Comparison of ENCODE assay signal across 22 cellular contexts in genomic region chr19:38942471-38943181, GRCh38. TPM values are rescaled to one million over a fixed set of nuclear protein-coding genes. Genes with fewer than 3 reads are reported as not detected.
"Had no signal": no experiment of that assay in that cellular context is flagged by ENCODE, and none has a peak within 500 bp of the region (broad histone marks: within the 10 kb centered on the region; RNA-seq: fewer than 3 reads in every experiment).

No MANE protein-coding gene starts in this region.

- H3K4me1 ChIP-seq: foreskin keratinocyte, left lung, psoas muscle, right atrium auricular region, testis, uterus had no signal

- H3K27me3 Mint-ChIP-seq: activated CD4-positive, alpha-beta T cell treated with anti-CD3 and anti-CD28 coated beads for 36 hours had no signal

- H3K4me3 Mint-ChIP-seq: activated CD4-positive, alpha-beta T cell treated with anti-CD3 and anti-CD28 coated beads for 36 hours; mesothelial cell of epicardium; T-cell; WTC11 had no signal

- H3K27me3 ChIP-seq: foreskin keratinocyte, left lung, ovary, right atrium auricular region, testis, uterus had no signal

- H3K4me1 Mint-ChIP-seq: WTC11 had no signal

- DNase-seq: activated CD4-positive, alpha-beta T cell treated with anti-CD3 and anti-CD28 coated beads for 36 hours; activated CD4-positive, alpha-beta T cell treated with anti-CD3 and anti-CD28 coated beads, Interleukin-2, amount 50 U/mL, for 48 hours; activated naive CD4-positive, alpha-beta T cell treated with Interleukin-2 at 50 U/mL for 16 hours; activated T-cell treated with anti-CD3 and anti-CD28 coated beads, Interleukin-2, amount 50 U/mL, for 48 hours; amygdala; foreskin keratinocyte; left lung; mammary epithelial cell; naive thymus-derived CD8-positive, alpha-beta T cell; psoas muscle; stimulated activated naive CD4-positive, alpha-beta T cell; T-cell; T-helper 9 cell; testis; trophoblast cell; uterus had no signal

- ATAC-seq: activated CD4-positive, alpha-beta T cell treated with anti-CD3 and anti-CD28 coated beads for 36 hours; foreskin keratinocyte; left lung; naive thymus-derived CD8-positive, alpha-beta T cell; T-cell; WTC11 had no signal

- H3K36me3 ChIP-seq: left lung, ovary, right atrium auricular region, uterus had no signal

- H3K36me3 Mint-ChIP-seq: T-cell had no signal

- H3K27ac Mint-ChIP-seq: mesothelial cell of epicardium; naive thymus-derived CD8-positive, alpha-beta T cell; T-cell; WTC11 had no signal

- H3K9me3 Mint-ChIP-seq: mesothelial cell of epicardium, T-cell had no signal

- H3K9me3 ChIP-seq: left lung, ovary, psoas muscle, right atrium auricular region, testis, uterus had no signal

- H3K4me3 ChIP-seq: left lung, ovary, psoas muscle, right atrium auricular region, skin epidermis, testis, uterus had no signal

- H3K27ac ChIP-seq: foreskin keratinocyte, left lung, ovary, psoas muscle, right atrium auricular region, skin epidermis, testis, uterus had no signal

RNA-seq across cellular contexts. Expression of gene CCER2, which starts 30.6 kb away (rescaled TPM):
- total RNA-seq: epithelial cell of proximal tubule, foreskin keratinocyte, left lung, right atrium auricular region had no signal
- polyA plus RNA-seq: naive thymus-derived CD8-positive, alpha-beta T cell had no signal

RNA-seq across cellular contexts. Expression of gene FBXO17, which starts 32.9 kb away (rescaled TPM):
- total RNA-seq: activated CD4-positive, alpha-beta T cell treated with anti-CD3 and anti-CD28 coated beads for 36 hours; naive thymus-derived CD8-positive, alpha-beta T cell had no signal
- polyA plus RNA-seq: naive thymus-derived CD8-positive, alpha-beta T cell had no signal
